Comparison of ENCODE assay signal across 20 cellular contexts in the genomic region with DNA sequence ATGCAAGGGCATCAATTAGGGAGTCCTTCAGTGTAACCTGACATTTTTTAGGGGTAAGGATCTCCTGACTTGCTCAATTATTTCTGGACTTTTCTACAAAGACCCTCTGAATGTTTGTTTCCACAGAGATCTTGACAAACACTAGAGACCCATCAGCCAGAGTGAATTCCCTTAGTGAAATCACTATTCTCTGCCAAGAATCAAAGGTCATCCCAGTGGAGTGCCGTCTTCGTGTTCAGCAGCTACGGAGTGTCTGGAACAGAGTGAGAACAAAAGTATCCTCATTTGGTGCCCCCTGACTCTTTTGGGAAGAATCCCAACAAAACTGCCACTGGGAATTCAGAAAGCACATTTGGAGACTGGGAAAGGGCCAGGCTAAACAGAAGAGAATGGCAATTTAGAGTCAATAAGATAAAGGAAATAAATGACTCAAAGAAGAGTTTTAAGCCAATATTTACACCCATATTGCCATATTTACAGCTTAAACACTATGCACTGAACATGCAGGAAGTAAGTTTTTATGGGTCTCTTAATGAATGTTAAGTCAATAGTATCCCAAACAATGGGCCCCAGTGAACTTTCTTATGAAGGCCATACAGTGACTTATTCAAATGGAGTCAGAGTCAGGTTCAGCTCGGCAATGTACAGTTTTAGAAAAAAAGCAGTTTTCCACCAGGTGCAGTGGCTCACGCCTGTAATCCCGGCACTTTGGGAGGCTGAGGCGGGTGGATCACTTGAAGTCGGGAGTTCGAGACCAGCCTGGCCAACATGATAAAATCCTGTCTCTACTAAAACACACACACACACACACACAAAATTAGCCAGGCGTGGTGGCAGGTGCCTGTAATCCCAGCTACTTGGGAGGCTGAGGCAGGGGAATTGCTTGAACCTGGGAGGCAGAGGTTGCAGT.
DNase-seq lines count a peak whose midpoint lies in the region; TF ChIP-seq lines count a peak whose summit lies in the region.
"Had no signal": no experiment of that assay in that cellular context is flagged by ENCODE, and none has a peak within 500 bp of the region (broad histone marks: within the 10 kb centered on the region; RNA-seq: fewer than 3 reads in every experiment).

No MANE protein-coding gene starts in this region.

- DNase-seq in COLO668 (lab: John Stamatoyannopoulos, UW; ENCODE audit: unreplicated experiment): peak; percentile 24
- peak; percentile 67 for DNase-seq in NCI-H146 (lab: John Stamatoyannopoulos, UW)
- DNase-seq in colonic mucosa: peak; percentile 56
- no peak for DNase-seq in progenitor cell of endocrine pancreas (ENCODE audit: low spot score, unreplicated experiment)
- no peak for DNase-seq in NCI-H1436 (lab: John Stamatoyannopoulos, UW)
- no peak for DNase-seq in lower leg skin (ENCODE audit: low spot score in 2 of 2)
- no peak for DNase-seq in activated CD4-positive, alpha-beta T cell treated with anti-CD3 and anti-CD28 coated beads, Interleukin-2, amount 10 ng/mL, durations not matched to agents 7 days and 5 days
- DNase-seq in stimulated activated CD8-positive, alpha-beta memory T cell treated with anti-CD3 and anti-CD28 coated beads, Interleukin-4, amount 100 ng/mL, for 48 hours: no peak
- DNase-seq: activated CD4-positive, alpha-beta T cell treated with anti-CD3 and anti-CD28 coated beads for 4 hours; activated CD8-positive, alpha-beta memory T cell treated with anti-CD3 and anti-CD28 coated beads, Interleukin-2, amount 50 U/mL, for 4 hours; activated effector memory CD4-positive, alpha-beta T cell treated with anti-CD3 and anti-CD28 coated beads, Interleukin-2, amount 50 U/mL, for 16 hours; adrenal gland; caudate nucleus; CD4-positive, alpha-beta memory T cell; erythroblast; gastrocnemius medialis; NCI-H1417; NCI-H2171 treated with DMSO at 0.1 percent for 48 hours; T1000 had no signal

- intact Hi-C loops in colonic mucosa (cut with DNase I) (no loop called here), lower leg skin (cut with DNase I; ENCODE audit: low total_unique reads) (no loop called here)

- H3K9me3 Mint-ChIP-seq in progenitor cell of endocrine pancreas (ENCODE audit: low read depth): peaks cover 14% of the 10 kb centered on the region
- H3K9me3 Mint-ChIP-seq in activated CD4-positive, alpha-beta T cell treated with anti-CD3 and anti-CD28 coated beads, Interleukin-2, amount 10 ng/mL, durations not matched to agents 7 days and 5 days: peaks cover 12% of the 10 kb centered on the region

- no peak overlapping the region for H3K4me3 Mint-ChIP-seq in progenitor cell of endocrine pancreas (ENCODE audit: low read depth)
- H3K4me3 Mint-ChIP-seq in activated CD4-positive, alpha-beta T cell treated with anti-CD3 and anti-CD28 coated beads, Interleukin-2, amount 10 ng/mL, durations not matched to agents 7 days and 5 days: no peak overlapping the region
- H3K4me3 Mint-ChIP-seq: CD4-positive, alpha-beta memory T cell had no signal

- H3K4me1 ChIP-seq in colonic mucosa: no peaks in the 10 kb centered on the region
- H3K4me1 ChIP-seq: adrenal gland, gastrocnemius medialis had no signal

- H3K27ac Mint-ChIP-seq in progenitor cell of endocrine pancreas: peak overlapping the region; percentile 95
- no peak overlapping the region for H3K27ac Mint-ChIP-seq in activated CD4-positive, alpha-beta T cell treated with anti-CD3 and anti-CD28 coated beads, Interleukin-2, amount 10 ng/mL, durations not matched to agents 7 days and 5 days
- H3K27ac Mint-ChIP-seq: CD4-positive, alpha-beta memory T cell had no signal

- no peak overlapping the region for H3K9ac ChIP-seq in colonic mucosa (ENCODE audit: low read depth in 2 of 2, low read length in 2 of 2)

- H3K27me3 Mint-ChIP-seq in progenitor cell of endocrine pancreas: no peaks in the 10 kb centered on the region
- no peaks in the 10 kb centered on the region for H3K27me3 Mint-ChIP-seq in activated CD4-positive, alpha-beta T cell treated with anti-CD3 and anti-CD28 coated beads, Interleukin-2, amount 10 ng/mL, durations not matched to agents 7 days and 5 days

- no peaks in the 10 kb centered on the region for H3K27me3 ChIP-seq in colonic mucosa
- H3K27me3 ChIP-seq: adrenal gland, gastrocnemius medialis, neutrophil had no signal

- peaks cover 12% of the 10 kb centered on the region for H3K4me1 Mint-ChIP-seq in progenitor cell of endocrine pancreas (ENCODE audit: low read depth)
- H3K4me1 Mint-ChIP-seq in activated CD4-positive, alpha-beta T cell treated with anti-CD3 and anti-CD28 coated beads, Interleukin-2, amount 10 ng/mL, durations not matched to agents 7 days and 5 days: no peaks in the 10 kb centered on the region
- H3K4me1 Mint-ChIP-seq: CD4-positive, alpha-beta memory T cell had no signal

- H3K4me3 ChIP-seq in colonic mucosa: no peak overlapping the region
- H3K4me3 ChIP-seq in lower leg skin (ENCODE audit: low read depth, poor library complexity, severe bottlenecking): no peak overlapping the region
- H3K4me3 ChIP-seq: adrenal gland, gastrocnemius medialis had no signal

- no peak for TF ChIP-seq POLR2A in lower leg skin (IDR thresholded peaks at IDR 0.05)

- CTCF ChIA-PET in activated CD4-positive, alpha-beta T cell treated with anti-CD3 and anti-CD28 coated beads, Interleukin-2, amount 10 ng/mL, durations not matched to agents 7 days and 5 days (lab: Charles Lee): no interaction called here

- H3K36me3 ChIP-seq in colonic mucosa: no peaks in the 10 kb centered on the region
- H3K36me3 ChIP-seq: adrenal gland, gastrocnemius medialis, neutrophil had no signal

- TF ChIP-seq CTCF in colonic mucosa (IDR thresholded peaks at IDR 0.05): no peak
- TF ChIP-seq CTCF in progenitor cell of endocrine pancreas (IDR thresholded peaks at IDR 0.05; ENCODE audit: unreplicated experiment): no peak
- no peak for TF ChIP-seq CTCF in lower leg skin (IDR thresholded peaks at IDR 0.05)

- WGBS in lower leg skin, 2 donors: 78 to 80% methylated on average over 10 of the region's 10 CpGs

- POLR2A ChIA-PET in activated CD4-positive, alpha-beta T cell treated with anti-CD3 and anti-CD28 coated beads, Interleukin-2, amount 10 ng/mL, durations not matched to agents 7 days and 5 days (lab: Charles Lee): no interaction called here

- H3K9me3 ChIP-seq in colonic mucosa: no peaks in the 10 kb centered on the region
- H3K9me3 ChIP-seq: adrenal gland, gastrocnemius medialis, neutrophil had no signal

- peak overlapping the region; percentile 34 for H3K27ac ChIP-seq in colonic mucosa
- H3K27ac ChIP-seq: gastrocnemius medialis, neutrophil had no signal

- peaks cover 12% of the 10 kb centered on the region for H3K36me3 Mint-ChIP-seq in progenitor cell of endocrine pancreas (ENCODE audit: insufficient read depth)
- H3K36me3 Mint-ChIP-seq in activated CD4-positive, alpha-beta T cell treated with anti-CD3 and anti-CD28 coated beads, Interleukin-2, amount 10 ng/mL, durations not matched to agents 7 days and 5 days (ENCODE audit: low read depth): no peaks in the 10 kb centered on the region

Comparison
In these comparisons a context has a peak if more than half of its experiments do, and no peak if none do; other contexts are left out.
1. DNase-seq: peak in COLO668 (single experiment), NCI-H146 (single experiment) and colonic mucosa (single experiment); none in progenitor cell of endocrine pancreas (single experiment), NCI-H1436 (single experiment), lower leg skin (0 of 2), activated CD4-positive, alpha-beta T cell treated with anti-CD3 and anti-CD28 coated beads, Interleukin-2, amount 10 ng/mL, durations not matched to agents 7 days and 5 days (single experiment) and stimulated activated CD8-positive, alpha-beta memory T cell treated with anti-CD3 and anti-CD28 coated beads, Interleukin-4, amount 100 ng/mL, for 48 hours (single experiment).